ENCODE assay signal across 12 cellular contexts in genomic region chr6:2186516-2186915, GRCh38. TPM values are rescaled to one million over a fixed set of nuclear protein-coding genes. Genes with fewer than 3 reads are reported as not detected.
DNase-seq lines count a peak whose midpoint lies in the region; ATAC-seq, FAIRE-seq and TF ChIP-seq lines count a peak whose summit lies in the region.
"Had no signal": no experiment of that assay in that cellular context is flagged by ENCODE, and none has a peak within 500 bp of the region (broad histone marks: within the 10 kb centered on the region; RNA-seq: fewer than 3 reads in every experiment).

No MANE protein-coding gene starts in this region.

- H3K4me3 ChIP-seq in GM12878, result no peak overlapping the region

- H3K4me3 Mint-ChIP-seq in activated T-cell treated with anti-CD3 and anti-CD28 coated beads, Interleukin-2, amount 50 U/mL, for 24 hours, result no peak overlapping the region
- H3K4me3 Mint-ChIP-seq: naive B cell had no signal

- H3K36me3 Mint-ChIP-seq in activated T-cell treated with anti-CD3 and anti-CD28 coated beads, Interleukin-2, amount 50 U/mL, for 24 hours (ENCODE audit: low read depth), result no peaks in the 10 kb centered on the region
- H3K36me3 Mint-ChIP-seq: naive B cell had no signal

- H2AFZ ChIP-seq in GM12878 (ENCODE audit: control insufficient read depth, low read depth, low read length), result no peak overlapping the region

- intact Hi-C loops in GM12878 (cut with micrococcal nuclease; ENCODE audit: unreplicated experiment), result loop anchor here (2.0 kb wide), 1 partner anchor 76 kb away; no protein-coding TSS in a partner anchor

- 0 out of 2 replicates have a peak, but pooled peaks have one; percentile 2 for TF ChIP-seq RAD21 in GM12878 (IDR thresholded peaks at IDR 0.05; ENCODE audit: insufficient read depth, low read depth, low read length)

- POLR2A ChIA-PET in GM12878 (lab: Charles Lee), result no interaction called here

- BruUV-seq in GM12878 (replicated peaks; lab: Mats Ljungman, UMichigan), result no TSS peak

- no peaks in the 10 kb centered on the region; the same call in 2 of the 3 replicates for H3K9me3 ChIP-seq in GM12878 (replicated peaks; ENCODE audit: control insufficient read depth, insufficient read depth, low read length)

- WGBS in GM12878 (ENCODE audit: insufficient coverage, insufficient replicate concordance, low lambda C conversion rate, missing lambda C conversion rate), result 9% methylated on average over 4 of the region's 4 CpGs

- H3K4me2 ChIP-seq in GM12878 (ENCODE audit: control insufficient read depth, insufficient read depth), result no peak overlapping the region

- H4K20me1 ChIP-seq in GM12878 (ENCODE audit: control insufficient read depth, insufficient read depth), result peaks cover 13% of the 10 kb centered on the region

- peak; percentile 71 for FAIRE-seq in GM12878 (lab: Jason Lieb, UNC)

- ATAC-seq in GM21381 (IDR thresholded peaks at IDR 0.05; ENCODE audit: unreplicated experiment) (peak; percentile 92), HG03103 (IDR thresholded peaks at IDR 0.05; ENCODE audit: low read depth, unreplicated experiment) (peak; percentile 75), GM12878 (peak; percentile 94), GM19023 (IDR thresholded peaks at IDR 0.05; ENCODE audit: unreplicated experiment) (no peak)

- peak; percentile 22 to 82; a peak in 1 of 4 replicates for TF ChIP-seq EP300 in GM12878 (IDR thresholded peaks at IDR 0.05; ENCODE audit: borderline replicate concordance in 1 of 2, control insufficient read depth in 1 of 2, low read depth in 2 of 2, low read length in 2 of 2)

- H3K9me3 Mint-ChIP-seq in activated T-cell treated with anti-CD3 and anti-CD28 coated beads, Interleukin-2, amount 50 U/mL, for 24 hours, result no peaks in the 10 kb centered on the region
- H3K9me3 Mint-ChIP-seq: naive B cell had no signal

- peaks cover 47% of the 10 kb centered on the region for H3K4me1 Mint-ChIP-seq in activated T-cell treated with anti-CD3 and anti-CD28 coated beads, Interleukin-2, amount 50 U/mL, for 24 hours (ENCODE audit: low read depth)

- H3K27me3 ChIP-seq in GM12878 (replicated peaks in 1 of 2; ENCODE audit: control insufficient read depth in 2 of 2, insufficient read depth in 2 of 2, low read length in 1 of 2), result no peaks in the 10 kb centered on the region

- H3K27ac ChIP-seq in GM12878 (ENCODE audit: control insufficient read depth, insufficient read depth), result no peak overlapping the region

- TF ChIP-seq POLR2A in GM12878 (IDR thresholded peaks at IDR 0.05; ENCODE audit: low read depth, low read length), result no peak

- TF ChIP-seq CTCF in GM12878 (IDR thresholded peaks at IDR 0.05 in 2 of 3, conservative IDR thresholded peaks at IDR 0.05 in 1 of 3; ENCODE audit: control insufficient read depth in 2 of 3, extremely low read depth in 1 of 3, insufficient read depth in 1 of 3, low read depth in 3 of 3, low read length in 3 of 3), result no peak

- H3K27me3 Mint-ChIP-seq in activated T-cell treated with anti-CD3 and anti-CD28 coated beads, Interleukin-2, amount 50 U/mL, for 24 hours, result peaks cover 24% of the 10 kb centered on the region
- H3K27me3 Mint-ChIP-seq: naive B cell had no signal

- H3K36me3 ChIP-seq in GM12878 (ENCODE audit: control insufficient read depth in 2 of 2, insufficient read depth in 2 of 2, low read length in 1 of 2), result no peaks in the 10 kb centered on the region

- SMC1A ChIA-PET in GM12878 (lab: Charles Lee; ENCODE audit: uncharacterized antibody, unreplicated experiment), result interaction anchor here (1.1 kb wide), 1 partner anchor 9 kb away, joined by 5 read pairs; no protein-coding TSS in a partner anchor

- H3K27ac Mint-ChIP-seq in activated T-cell treated with anti-CD3 and anti-CD28 coated beads, Interleukin-2, amount 50 U/mL, for 24 hours, result no peak overlapping the region
- H3K27ac Mint-ChIP-seq: naive B cell had no signal

- no peak overlapping the region for H3K9ac ChIP-seq in GM12878 (ENCODE audit: control insufficient read depth, insufficient read depth, low read length)

- 0 out of 2 replicates have a peak, but pooled peaks cover 1% of the 10 kb centered on the region for H3K79me2 ChIP-seq in GM12878 (ENCODE audit: control insufficient read depth, insufficient read depth, low read length)

- peak; percentile 11 for DNase-seq in activated T-cell treated with anti-CD3 and anti-CD28 coated beads for 4 hours
- no peak for DNase-seq in activated T-cell treated with anti-CD3 and anti-CD28 coated beads, Interleukin-2, amount 50 U/mL, for 24 hours
- peak; percentile 27 for DNase-seq in GM12878 (ENCODE audit: low read depth, low spot score)
- DNase-seq in SW480 (ENCODE audit: low spot score), result no peak
- no peak for DNase-seq in KG1 (lab: John Stamatoyannopoulos, UW)
- DNase-seq: central memory CD4-positive, alpha-beta T cell; DMS79; naive B cell; NCI-H1092 had no signal

- in situ Hi-C loops in GM12878 (cut with MboI), result no loop called here

- CTCF ChIA-PET in GM12878 (lab: Yijun Ruan, JAX), result interaction anchor here (0.6 kb wide), 1 partner anchor 723 kb away, joined by 4 read pairs; no protein-coding TSS in a partner anchor

- RAD21 ChIA-PET in GM12878 (lab: Charles Lee; ENCODE audit: unreplicated experiment), result no interaction called here

- H3K4me1 ChIP-seq in GM12878 (ENCODE audit: control insufficient read depth, insufficient read depth, low read length), result peaks cover 18% of the 10 kb centered on the region

TF ChIP-seq in GM12878, 131 proteins besides CTCF, POLR2A, EP300 and RAD21 (continues in another document):
- 0 out of 2 replicates have a peak, but pooled peaks have one; percentile 11 for TF ChIP-seq IKZF1 (conservative IDR thresholded peaks at IDR 0.05)
- TF ChIP-seq ZNF24 (IDR thresholded peaks at IDR 0.05), result peak; percentile 75; the same call in 1 of the 2 replicates
- TF ChIP-seq NR2C1 (IDR thresholded peaks at IDR 0.05), result no peak
- TF ChIP-seq CBFB (IDR thresholded peaks at IDR 0.05; ENCODE audit: low read depth), result peak; percentile 81
- TF ChIP-seq FOS (IDR thresholded peaks at IDR 0.05; ENCODE audit: borderline replicate concordance, extremely low read depth, insufficient read length), result no peak
- no peak for TF ChIP-seq POLR2AphosphoS5 (IDR thresholded peaks at IDR 0.05; ENCODE audit: low read length)
- no peak for TF ChIP-seq HSF1 (IDR thresholded peaks at IDR 0.05; ENCODE audit: low read depth, low read length)
- no peak for TF ChIP-seq SP1 (IDR thresholded peaks at IDR 0.05; ENCODE audit: low read depth, low read length)
- no peak for TF ChIP-seq SMAD5 (IDR thresholded peaks at IDR 0.05; ENCODE audit: low read depth)
- peak; percentile 33; the same call in 1 of the 2 replicates for TF ChIP-seq RELB (IDR thresholded peaks at IDR 0.05; ENCODE audit: low read depth)
- TF ChIP-seq BACH1 (IDR thresholded peaks at IDR 0.05; ENCODE audit: borderline replicate concordance), result no peak
- TF ChIP-seq GABPA (IDR thresholded peaks at IDR 0.05; ENCODE audit: low read depth), result 0 out of 2 replicates have a peak, but pooled peaks have one; percentile 20

RNA-seq across cellular contexts. Expression of gene GMDS, which starts 58.9 kb away (rescaled TPM):
- 44.3 and 59.2 TPM in 2 replicates for total RNA-seq in GM12878 (2013; cell fraction: nucleolus; rRNA removed)
- total RNA-seq in GM12878 (2014; rRNA removed) (14.4 and 17.7 TPM in 2 replicates), GM12878 (2014; rRNA removed; fragmentation: Illumina TruSeq; extraction: Trizol) (22.3 and 24.8 TPM in 2 replicates), GM12878 (2021) (37.7 and 40.6 TPM in 2 replicates)
- 15.2 TPM for polyA plus RNA-seq in GM12878 (2011; ENCODE audit: low read depth)
- polyA plus RNA-seq in GM12878 (2011; rRNA removed) (31.7 and 48.6 TPM in 2 replicates), GM12878 (2014; fragmentation: Illumina TruSeq; extraction: Trizol) (53.8 and 110 TPM in 2 replicates), GM12878 (2014; fragmentation: Nextera tagmentation; extraction: Ambion mirVana) (1 to 10 TPM in 1 of 2 experiments, under 1 TPM in 1; 0.61 to 1.9 TPM), GM12878 (2014; rRNA removed) (29.6 and 33.0 TPM in 2 replicates), GM12878 (2016; fragmentation: Nextera tagmentation; extraction: Ambion mirVana) (10 to 100 TPM; 28.3 to 30.4 TPM)
- 17.4 and 20.4 TPM in 2 replicates for polyA plus RNA-seq in GM12878 (2011; cell fraction: cytosol; rRNA removed)
- 13.7 and 22.8 TPM in 2 replicates for polyA plus RNA-seq in GM12878 (2011; cell fraction: nucleus; rRNA removed)
- 22.2 and 27.5 TPM in 2 replicates for polyA plus RNA-seq in GM12878 (2012)
- polyA minus RNA-seq in GM12878 (2011; rRNA and poly(A)+ RNA removed), result 11.1 and 14.8 TPM in 2 replicates
- 6.7 and 7.2 TPM in 2 replicates for polyA minus RNA-seq in GM12878 (2011; cell fraction: cytosol; rRNA and poly(A)+ RNA removed)
- 20.9 and 39.4 TPM in 2 replicates for polyA minus RNA-seq in GM12878 (2011; cell fraction: nucleus; rRNA and poly(A)+ RNA removed)

Comparison
In these comparisons a context has a peak if more than half of its experiments do, and no peak if none do; other contexts are left out.
1. DNase-seq: peak in activated T-cell treated with anti-CD3 and anti-CD28 coated beads for 4 hours (single experiment) and GM12878 (single experiment); none in activated T-cell treated with anti-CD3 and anti-CD28 coated beads, Interleukin-2, amount 50 U/mL, for 24 hours (single experiment), SW480 (single experiment) and KG1 (single experiment).